In the genomic region with DNA sequence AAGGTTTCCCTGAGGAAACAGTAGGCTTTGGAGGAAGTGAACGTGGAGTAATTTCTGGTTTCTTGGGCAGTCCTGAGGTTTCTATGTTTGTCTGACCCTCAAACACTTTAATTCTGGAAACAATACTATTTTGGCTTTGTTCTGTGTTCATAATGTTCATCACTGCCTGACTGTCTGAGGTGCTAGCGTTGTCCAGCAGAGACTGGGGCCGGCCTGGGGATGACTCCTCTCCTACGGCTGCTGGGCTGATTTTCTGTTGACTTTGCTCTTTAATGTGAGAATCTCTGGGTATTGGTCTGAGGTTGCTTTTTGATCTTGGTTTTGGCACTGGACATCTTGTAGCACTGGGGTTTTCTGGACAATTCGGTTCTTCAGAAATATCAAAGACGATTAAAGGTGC, we compare ENCODE assay signal across 25 cellular contexts.
A peak's percentile ranks its signal among the peaks of the same experiment; 100 is the strongest.
DNase-seq lines count a peak whose midpoint lies in the region; ATAC-seq and TF ChIP-seq lines count a peak whose summit lies in the region.
"Had no signal": no experiment of that assay in that cellular context is flagged by ENCODE, and none has a peak within 500 bp of the region (broad histone marks: within the 10 kb centered on the region; RNA-seq: fewer than 3 reads in every experiment).

No MANE protein-coding gene starts in this region.

- TF ChIP-seq CTCF in esophagus squamous epithelium (IDR thresholded peaks at IDR 0.05) (no peak), parathyroid adenoma (IDR thresholded peaks at IDR 0.05) (no peak), uterus (IDR thresholded peaks at IDR 0.05) (no peak)

- H3K4me1 ChIP-seq in esophagus squamous epithelium (peaks cover 0 to 29% (median 2%) of the 10 kb centered on the region in 3 donors), parathyroid adenoma (peaks cover 5% of the 10 kb centered on the region), uterus (peaks cover 0 to 4% of the 10 kb centered on the region in 2 donors)
- H3K4me1 ChIP-seq in naive thymus-derived CD4-positive, alpha-beta T cell (ENCODE audit: control insufficient read depth in 2 of 2, insufficient read depth in 2 of 2, low read length in 2 of 2), result no peaks in the 10 kb centered on the region

- no peaks in the 10 kb centered on the region for H3K36me3 Mint-ChIP-seq in naive thymus-derived CD4-positive, alpha-beta T cell
- H3K36me3 Mint-ChIP-seq: activated naive CD8-positive, alpha-beta T cell had no signal

- DNase-seq in Right ventricle myocardium inferior (ENCODE audit: missing footprints) (no peak), left ventricle myocardium superior (no peak), esophagus squamous epithelium (lab: John Stamatoyannopoulos, UW) (no peak), uterus (peak in 1 of 2 donors; percentile 32), H7 (no peak), SW 1271 (lab: John Stamatoyannopoulos, UW) (no peak)
- no peak for DNase-seq in naive thymus-derived CD4-positive, alpha-beta T cell
- DNase-seq: 8988T; activated CD4-positive, alpha-beta T cell treated with anti-CD3 and anti-CD28 coated beads for 4 hours; activated T-cell treated with anti-CD3 and anti-CD28 coated beads for 4 hours; glutamatergic neuron; mesenchymal stem cell; NCI-H1436 treated with DMSO at 0.1 percent for 48 hours; NCI-H510A; NK-92 treated with Interleukin-12 subunit alpha and Interleukin-12 subunit beta, amount 100 ng/mL, for 24 hours; nucleus accumbens; PC-3; SHP77 treated with DMSO at 0.1 percent for 48 hours had no signal

- WGBS in esophagus squamous epithelium, 2 donors, result 66 to 85% methylated on average over 5 of the region's 6 CpGs

- intact Hi-C loops in Right ventricle myocardium inferior (cut with DNase I), result no loop called here
- intact Hi-C loops in left ventricle myocardium superior (cut with micrococcal nuclease), result no loop called here
- intact Hi-C loops in esophagus squamous epithelium (cut with DNase I), result no loop called here
- intact Hi-C loops in uterus (cut with DNase I; ENCODE audit: low total_unique reads), result no loop called here
- intact Hi-C loops in naive thymus-derived CD4-positive, alpha-beta T cell (cut with micrococcal nuclease), result no loop called here

- H3K27me3 Mint-ChIP-seq in naive thymus-derived CD4-positive, alpha-beta T cell, result peaks cover 0 to 15% (median 6%) of the 10 kb centered on the region in 5 donors
- H3K27me3 Mint-ChIP-seq: activated naive CD8-positive, alpha-beta T cell; dendritic cell treated with granulocyte-macrophage colony-stimulating factor and Interleukin-4, amounts not matched to agents 40 ng/mL and 50 ng/mL, for 4 days had no signal

- peaks cover 0 to 3% (median 0%) of the 10 kb centered on the region in 11 donors for H3K9me3 Mint-ChIP-seq in naive thymus-derived CD4-positive, alpha-beta T cell
- H3K9me3 Mint-ChIP-seq: central memory CD8-positive, alpha-beta T cell; dendritic cell treated with granulocyte-macrophage colony-stimulating factor and Interleukin-4, amounts not matched to agents 40 ng/mL and 50 ng/mL, for 4 days had no signal

- H3K27ac Mint-ChIP-seq in naive thymus-derived CD4-positive, alpha-beta T cell, result no peak overlapping the region
- H3K27ac Mint-ChIP-seq: activated naive CD8-positive, alpha-beta T cell; dendritic cell treated with granulocyte-macrophage colony-stimulating factor and Interleukin-4, amounts not matched to agents 40 ng/mL and 50 ng/mL, for 4 days had no signal

- H3K4me2 ChIP-seq in parathyroid adenoma (ENCODE audit: low read length), result no peak overlapping the region
- H3K4me2 ChIP-seq: KMS-11 had no signal

- H2AFZ ChIP-seq in parathyroid adenoma, result peak overlapping the region; percentile 46

- CTCF ChIA-PET in naive thymus-derived CD4-positive, alpha-beta T cell (lab: Charles Lee), result no interaction called here

- H3K4me3 Mint-ChIP-seq in naive thymus-derived CD4-positive, alpha-beta T cell, result no peak overlapping the region
- H3K4me3 Mint-ChIP-seq: activated naive CD8-positive, alpha-beta T cell; central memory CD8-positive, alpha-beta T cell; dendritic cell treated with granulocyte-macrophage colony-stimulating factor and Interleukin-4, amounts not matched to agents 40 ng/mL and 50 ng/mL, for 4 days had no signal

- H3K9me3 ChIP-seq in esophagus squamous epithelium, result no peaks in the 10 kb centered on the region
- H3K9me3 ChIP-seq in parathyroid adenoma (ENCODE audit: control insufficient read depth, low read length), result no peaks in the 10 kb centered on the region
- H3K9me3 ChIP-seq in uterus, result no peaks in the 10 kb centered on the region
- H3K9me3 ChIP-seq in naive thymus-derived CD4-positive, alpha-beta T cell (ENCODE audit: control insufficient read depth in 2 of 3, low read length in 3 of 3), result no peaks in the 10 kb centered on the region

- H3K36me3 ChIP-seq in esophagus squamous epithelium (peaks cover 0 to 39% (median 0%) of the 10 kb centered on the region in 3 donors), parathyroid adenoma (ENCODE audit: control insufficient read depth, insufficient read depth, low read length) (no peaks in the 10 kb centered on the region), uterus (no peaks in the 10 kb centered on the region), H7 (replicated peaks; ENCODE audit: control insufficient read depth, insufficient read depth, low read length) (peaks cover 8% of the 10 kb centered on the region)
- no peaks in the 10 kb centered on the region for H3K36me3 ChIP-seq in naive thymus-derived CD4-positive, alpha-beta T cell (ENCODE audit: control insufficient read depth in 2 of 3, insufficient read depth in 3 of 3, low read length in 3 of 3)

- H3K79me2 ChIP-seq in parathyroid adenoma, result no peaks in the 10 kb centered on the region

- ATAC-seq in Right ventricle myocardium inferior, result peak; percentile 20
- no peak for ATAC-seq in left ventricle myocardium superior
- ATAC-seq in naive thymus-derived CD4-positive, alpha-beta T cell, result no peak
- ATAC-seq: HCT116, PC-3 had no signal

- POLR2A ChIA-PET in naive thymus-derived CD4-positive, alpha-beta T cell (lab: Charles Lee), result no interaction called here

- no peak overlapping the region for H3K9ac ChIP-seq in parathyroid adenoma
- H3K9ac ChIP-seq: KMS-11 had no signal

- H3K27ac ChIP-seq in esophagus squamous epithelium (peak overlapping the region in 3 of 4 donors; percentile 6 to 59 (median 58)), parathyroid adenoma (no peak overlapping the region), uterus (peak overlapping the region; percentile 61 to 62)
- H3K27ac ChIP-seq in naive thymus-derived CD4-positive, alpha-beta T cell (ENCODE audit: low read depth, low read length), result no peak overlapping the region
- H3K27ac ChIP-seq: KMS-11 had no signal

- H3K27me3 ChIP-seq in esophagus squamous epithelium (no peaks in the 10 kb centered on the region), parathyroid adenoma (ENCODE audit: control insufficient read depth, insufficient read depth, low read length) (no peaks in the 10 kb centered on the region), uterus (no peaks in the 10 kb centered on the region), H7 (ENCODE audit: control insufficient read depth, insufficient read depth, low read length) (no peaks in the 10 kb centered on the region)
- H3K27me3 ChIP-seq in naive thymus-derived CD4-positive, alpha-beta T cell (ENCODE audit: control insufficient read depth in 2 of 2, insufficient read depth in 2 of 2, low read length in 2 of 2), result no peaks in the 10 kb centered on the region

- H3K4me3 ChIP-seq in esophagus squamous epithelium (no peak overlapping the region), parathyroid adenoma (ENCODE audit: low read depth, low read length) (no peak overlapping the region), uterus (no peak overlapping the region), H7 (ENCODE audit: insufficient read depth, low read depth, low read length) (no peak overlapping the region)
- no peak overlapping the region for H3K4me3 ChIP-seq in naive thymus-derived CD4-positive, alpha-beta T cell (ENCODE audit: low read length)
- H3K4me3 ChIP-seq: skin epidermis had no signal

- TF ChIP-seq POLR2A in esophagus squamous epithelium (IDR thresholded peaks at IDR 0.05), result no peak
- TF ChIP-seq POLR2A in uterus (IDR thresholded peaks at IDR 0.05), result no peak

- no peaks in the 10 kb centered on the region for H3K4me1 Mint-ChIP-seq in naive thymus-derived CD4-positive, alpha-beta T cell
- H3K4me1 Mint-ChIP-seq: central memory CD8-positive, alpha-beta T cell had no signal

Comparison
In these comparisons a context has a peak if more than half of its experiments do, and no peak if none do; other contexts are left out.
1. H3K27ac ChIP-seq: peak in esophagus squamous epithelium (3 of 4) and uterus (2 of 2); none in parathyroid adenoma (single experiment) and naive thymus-derived CD4-positive, alpha-beta T cell (single experiment).